9 cellular contexts compared by ENCODE assay signal in the genomic region with DNA sequence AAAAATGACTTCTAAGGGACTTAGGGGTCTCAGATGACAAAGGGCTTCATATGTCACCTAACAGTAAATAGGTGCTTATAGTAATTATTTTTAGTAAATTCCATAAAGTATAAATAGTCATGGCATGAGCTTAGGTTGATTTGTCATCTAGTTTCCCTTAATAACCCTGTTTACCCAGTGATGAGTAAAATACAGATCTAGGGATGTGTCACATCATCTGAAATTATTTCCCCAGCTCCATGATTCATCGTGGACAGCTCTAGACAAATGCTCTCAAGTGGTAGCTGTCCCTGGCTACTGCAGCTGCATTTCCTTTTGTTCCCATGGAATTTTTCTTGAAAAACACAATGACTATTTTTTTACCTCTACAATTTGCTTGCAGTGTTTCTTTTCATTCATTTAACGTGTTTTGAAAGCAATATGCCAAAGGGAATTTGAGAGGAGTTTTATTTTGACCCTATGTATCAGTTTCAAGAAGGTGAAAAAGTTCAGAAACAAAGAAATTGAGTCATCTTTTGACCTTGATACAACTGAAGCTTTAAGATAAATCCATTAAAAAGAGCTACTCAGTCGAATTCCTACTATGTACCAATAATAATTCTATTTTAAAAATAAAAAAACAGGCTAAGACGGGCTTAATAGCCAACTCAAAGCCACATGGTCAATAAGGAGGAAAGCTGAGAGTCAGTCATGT.
DNase-seq lines count a peak whose midpoint lies in the region; ATAC-seq lines count a peak whose summit lies in the region.
"Had no signal": no experiment of that assay in that cellular context is flagged by ENCODE, and none has a peak within 500 bp of the region (broad histone marks: within the 10 kb centered on the region; RNA-seq: fewer than 3 reads in every experiment).

No MANE protein-coding gene starts in this region.

- peak; percentile 81 for ATAC-seq in HG02642 (IDR thresholded peaks at IDR 0.05; ENCODE audit: poor library complexity, unreplicated experiment)

- peak; percentile 25 for DNase-seq in NCI-H510A treated with DMSO at 0.1 percent for 48 hours (lab: John Stamatoyannopoulos, UW)
- no peak for DNase-seq in NCI-H510A (lab: John Stamatoyannopoulos, UW)
- peak; percentile 31 for DNase-seq in NCI-H774 (lab: John Stamatoyannopoulos, UW)
- DNase-seq in renal cortical epithelial cell (ENCODE audit: low read depth) = peak; percentile 77
- no peak for DNase-seq in NOMO-1 (lab: John Stamatoyannopoulos, UW; ENCODE audit: unreplicated experiment in 2 of 2)
- no peak for DNase-seq in GM19238 (ENCODE audit: insufficient read length, low spot score)
- DNase-seq in dermis blood vessel endothelial cell = no peak
- DNase-seq: RPMI8226 had no signal

Comparison
In these comparisons a context has a peak if more than half of its experiments do, and no peak if none do; other contexts are left out.
1. DNase-seq: peak in NCI-H510A treated with DMSO at 0.1 percent for 48 hours (single experiment), NCI-H774 (single experiment) and renal cortical epithelial cell (single experiment); none in NCI-H510A (single experiment), NOMO-1 (0 of 2), GM19238 (single experiment) and dermis blood vessel endothelial cell (single experiment).